In genomic region chr1:94045465-94046056, GRCh38 we compare ENCODE assay signal across 7 cellular contexts.
A peak's percentile ranks its signal among the peaks of the same experiment; 100 is the strongest.
DNase-seq lines count a peak whose midpoint lies in the region; ATAC-seq, FAIRE-seq and TF ChIP-seq lines count a peak whose summit lies in the region.

No MANE protein-coding gene starts in this region.

- peak overlapping the region; percentile 85 for H2AFZ ChIP-seq in IMR-90 (replicated peaks; ENCODE audit: low read length, poor library complexity)

- in situ Hi-C loops in IMR-90 (cut with MboI; ENCODE audit: low sequenced_read_pairs) = loop anchor here (25.0 kb wide), 1 partner anchor 417 kb away; no protein-coding TSS in a partner anchor

- peaks cover 14% of the 10 kb centered on the region for H3K27me3 Mint-ChIP-seq in T-helper 2 cell treated with Interferon-gamma antibody and Interleukin-4, amounts not matched to agents 5 μg/mL and 100 μg/mL, for 36 hours (ENCODE audit: low read depth)
- H3K27me3 Mint-ChIP-seq in chondrocyte (ENCODE audit: low read depth) = no peaks in the 10 kb centered on the region

- no peaks in the 10 kb centered on the region for H3K79me1 ChIP-seq in IMR-90 (ENCODE audit: low read depth in 1 of 2, low read length in 2 of 2)

- H3K9me3 ChIP-seq in IMR-90 (ENCODE audit: control insufficient read depth, insufficient read depth, low read length) (no peaks in the 10 kb centered on the region), kidney (ENCODE audit: control insufficient read depth in 1 of 2, low read length in 2 of 2) (no peaks in the 10 kb centered on the region)

- peak overlapping the region; percentile 55 for H3K4me3 Mint-ChIP-seq in T-helper 2 cell treated with Interferon-gamma antibody and Interleukin-4, amounts not matched to agents 5 μg/mL and 100 μg/mL, for 36 hours
- H3K4me3 Mint-ChIP-seq in chondrocyte (ENCODE audit: unreplicated experiment) = peak overlapping the region; percentile 41

- peak overlapping the region; percentile 19 for H3K27ac ChIP-seq in IMR-90 (ENCODE audit: insufficient read depth, low read length)
- peak overlapping the region; percentile 51 to 74 for H3K27ac ChIP-seq in kidney (ENCODE audit: low read depth in 2 of 2, low read length in 2 of 2)

- no peaks in the 10 kb centered on the region for H3K27me3 ChIP-seq in IMR-90 (ENCODE audit: control insufficient read depth, insufficient read depth, low read length)

- DNase-seq in GM12864 (ENCODE audit: low read depth) (no peak), IMR-90 (peak; percentile 92), chondrocyte (ENCODE audit: low spot score) (peak; percentile 97), kidney (peak; percentile 97), smooth muscle cell of the brain vasculature (ENCODE audit: low read depth, low spot score) (peak; percentile 99)
- DNase-seq in T-helper 2 cell treated with Interferon-gamma antibody and Interleukin-4, amounts not matched to agents 5 μg/mL and 100 μg/mL, for 36 hours (ENCODE audit: low spot score) = peak; percentile 8

- no peak overlapping the region for H3K56ac ChIP-seq in IMR-90 (ENCODE audit: extremely low read depth, insufficient read depth, low read length)

- peak overlapping the region; percentile 62 for H2AK5ac ChIP-seq in IMR-90 (ENCODE audit: low read depth, low read length)

- H4K5ac ChIP-seq in IMR-90 (ENCODE audit: low read depth, low read length) = peak overlapping the region; percentile 13; the same call in 1 of the 2 replicates

- H3K27ac Mint-ChIP-seq in T-helper 2 cell treated with Interferon-gamma antibody and Interleukin-4, amounts not matched to agents 5 μg/mL and 100 μg/mL, for 36 hours = no peak overlapping the region
- H3K27ac Mint-ChIP-seq in chondrocyte (ENCODE audit: unreplicated experiment) = peak overlapping the region; percentile 96

- H3K4me1 ChIP-seq in IMR-90 (ENCODE audit: control insufficient read depth, insufficient read depth, low read length) = peaks cover 13% of the 10 kb centered on the region; the same call in 1 of the 2 replicates
- peaks cover 10 to 12% of the 10 kb centered on the region in 2 donors for H3K4me1 ChIP-seq in kidney (ENCODE audit: control insufficient read depth in 1 of 2, insufficient read depth in 1 of 2, low read depth in 1 of 2, low read length in 2 of 2)

- no peaks in the 10 kb centered on the region for H3K9me3 Mint-ChIP-seq in T-helper 2 cell treated with Interferon-gamma antibody and Interleukin-4, amounts not matched to agents 5 μg/mL and 100 μg/mL, for 36 hours
- no peaks in the 10 kb centered on the region for H3K9me3 Mint-ChIP-seq in chondrocyte (ENCODE audit: low read depth)

- H3K36me3 ChIP-seq in IMR-90 (ENCODE audit: control insufficient read depth, insufficient read depth, low read length) (no peaks in the 10 kb centered on the region), kidney (ENCODE audit: control insufficient read depth in 1 of 2, insufficient read depth in 2 of 2, low read length in 2 of 2) (no peaks in the 10 kb centered on the region)

- peak overlapping the region; percentile 34; the same call in 1 of the 2 replicates for H3K14ac ChIP-seq in IMR-90 (replicated peaks; ENCODE audit: low read depth, low read length)

- peak overlapping the region; percentile 55 for H2BK20ac ChIP-seq in IMR-90 (ENCODE audit: low read depth, low read length)

- peaks cover 12% of the 10 kb centered on the region for H3K9me1 ChIP-seq in IMR-90 (ENCODE audit: insufficient read depth, low read length)

- POLR2A ChIA-PET in IMR-90 (lab: Charles Lee; ENCODE audit: unreplicated experiment) = interaction anchor here (0.7 kb wide), 1 partner anchor 202 kb away, joined by 3 read pairs; no protein-coding TSS in a partner anchor

- no peaks in the 10 kb centered on the region for H3K36me3 Mint-ChIP-seq in T-helper 2 cell treated with Interferon-gamma antibody and Interleukin-4, amounts not matched to agents 5 μg/mL and 100 μg/mL, for 36 hours (ENCODE audit: low read depth)
- H3K36me3 Mint-ChIP-seq in chondrocyte (ENCODE audit: low read depth) = no peaks in the 10 kb centered on the region

- CTCF ChIA-PET in IMR-90 (lab: Yijun Ruan, JAX) = interaction anchor here (0.6 to 3.3 kb wide), 20 partner anchors 9 to 519 kb away, joined by 3 to 64 read pairs (median 4); no protein-coding TSS in a partner anchor

- dilution Hi-C loops in IMR-90 (cut with HindIII; ENCODE audit: low sequenced_read_pairs, unreplicated experiment) = no loop called here

- no peak for FAIRE-seq in kidney (lab: Jason Lieb, UNC)

- intact Hi-C loops in IMR-90 (cut with micrococcal nuclease) (loop anchor here (1.0 to 5.0 kb wide), 2 partner anchors 192 to 291 kb away; partner anchors contain the start of gene ARHGAP29), kidney (cut with DNase I) (no loop called here)

- TF ChIP-seq RAD21 in IMR-90 (IDR thresholded peaks at IDR 0.05; ENCODE audit: low read length) = peak; percentile 49; the same call in 1 of the 2 replicates

- H4K8ac ChIP-seq in IMR-90 (ENCODE audit: low read depth in 2 of 2, low read length in 2 of 2) = peak overlapping the region; percentile 53 to 87; a peak in 3 of 4 replicates

- peaks cover 7% of the 10 kb centered on the region for H3K4me1 Mint-ChIP-seq in T-helper 2 cell treated with Interferon-gamma antibody and Interleukin-4, amounts not matched to agents 5 μg/mL and 100 μg/mL, for 36 hours (ENCODE audit: low read depth)
- H3K4me1 Mint-ChIP-seq in chondrocyte (ENCODE audit: low read depth) = peaks cover 54% of the 10 kb centered on the region

- peak overlapping the region; percentile 86 for H2AK9ac ChIP-seq in IMR-90 (replicated peaks; ENCODE audit: low read depth, low read length, poor library complexity)

- WGBS in IMR-90 (ENCODE audit: extremely low coverage in 2 of 2, insufficient read length in 1 of 2), 2 experiments = 3% methylated on average over 11 of the region's 22 CpGs; no CpG with 5 or more reads in 1 of the 2 experiments

- H3K9ac ChIP-seq in IMR-90 (ENCODE audit: low read depth, low read length) = no peak overlapping the region
- peak overlapping the region in 1 of 2 donors; percentile 63 for H3K9ac ChIP-seq in kidney (ENCODE audit: low read length in 2 of 2)

- peak overlapping the region; percentile 15; the same call in 1 of the 2 replicates for H3K18ac ChIP-seq in IMR-90 (ENCODE audit: low read depth, low read length)

- H2BK120ac ChIP-seq in IMR-90 (ENCODE audit: low read depth, low read length) = peak overlapping the region; percentile 88

- BruUV-seq in IMR-90 (replicated peaks; lab: Mats Ljungman, UMichigan) = no TSS peak

- TF ChIP-seq CTCF in GM12864 (IDR thresholded peaks at IDR 0.05; ENCODE audit: low read depth, low read length, missing control alignments) = peak; percentile 73
- peak; percentile 66 for TF ChIP-seq CTCF in IMR-90 (conservative IDR thresholded peaks at IDR 0.05; ENCODE audit: low read depth, low read length)
- peak; percentile 89 for TF ChIP-seq CTCF in chondrocyte (IDR thresholded peaks at IDR 0.05)
- TF ChIP-seq CTCF in kidney (IDR thresholded peaks at IDR 0.05; ENCODE audit: borderline replicate concordance, extremely low read depth, insufficient read depth) = peak; percentile 57

- peak overlapping the region; percentile 0 for H2BK5ac ChIP-seq in IMR-90 (ENCODE audit: low read depth, low read length, poor library complexity, severe bottlenecking)

- H3K4me2 ChIP-seq in IMR-90 (ENCODE audit: low read depth, low read length) = no peak overlapping the region

- H3K23ac ChIP-seq in IMR-90 (ENCODE audit: low read depth, low read length) = no peak overlapping the region

- H4K20me1 ChIP-seq in IMR-90 (ENCODE audit: insufficient read depth, low read length) = no peaks in the 10 kb centered on the region

- peak overlapping the region; percentile 74 for H4K91ac ChIP-seq in IMR-90 (ENCODE audit: insufficient read depth, low read depth, low read length)

- H3K4me3 ChIP-seq in GM12864 (ENCODE audit: low read depth, low read length) (no peak overlapping the region), IMR-90 (ENCODE audit: insufficient read depth, low read depth, low read length) (no peak overlapping the region), kidney (ENCODE audit: low read length in 2 of 2) (peak overlapping the region; percentile 43 to 50)

- no peak for TF ChIP-seq POLR2A in IMR-90 (IDR thresholded peaks at IDR 0.05; ENCODE audit: low read depth, low read length)

- H3K4ac ChIP-seq in IMR-90 (ENCODE audit: low read depth, low read length) = peak overlapping the region; percentile 79

- peak; percentile 90 for ATAC-seq in IMR-90 (ENCODE audit: low read depth)
- ATAC-seq in HG03521 (IDR thresholded peaks at IDR 0.05; ENCODE audit: unreplicated experiment) = no peak

- H2BK15ac ChIP-seq in IMR-90 (ENCODE audit: low read depth, low read length) = peak overlapping the region; percentile 82; the same call in 1 of the 3 replicates

TF ChIP-seq in IMR-90, 13 proteins besides CTCF, POLR2A, EP300 and RAD21:
- TF ChIP-seq RCOR1 (IDR thresholded peaks at IDR 0.05; ENCODE audit: insufficient replicate concordance, low read length) (peak; percentile 26), MXI1 (IDR thresholded peaks at IDR 0.05; ENCODE audit: borderline replicate concordance, low read depth, low read length) (no peak), SMC3 (IDR thresholded peaks at IDR 0.05; ENCODE audit: low read depth, low read length) (peak; percentile 47), MAFK (IDR thresholded peaks at IDR 0.05; ENCODE audit: low read depth, low read length) (no peak), RFX5 (IDR thresholded peaks at IDR 0.05; ENCODE audit: low read depth, low read length) (no peak), BHLHE40 (IDR thresholded peaks at IDR 0.05; ENCODE audit: low read depth, low read length) (peak; percentile 31; the same call in 1 of the 2 replicates)
- TF ChIP-seq, protein P1, sequence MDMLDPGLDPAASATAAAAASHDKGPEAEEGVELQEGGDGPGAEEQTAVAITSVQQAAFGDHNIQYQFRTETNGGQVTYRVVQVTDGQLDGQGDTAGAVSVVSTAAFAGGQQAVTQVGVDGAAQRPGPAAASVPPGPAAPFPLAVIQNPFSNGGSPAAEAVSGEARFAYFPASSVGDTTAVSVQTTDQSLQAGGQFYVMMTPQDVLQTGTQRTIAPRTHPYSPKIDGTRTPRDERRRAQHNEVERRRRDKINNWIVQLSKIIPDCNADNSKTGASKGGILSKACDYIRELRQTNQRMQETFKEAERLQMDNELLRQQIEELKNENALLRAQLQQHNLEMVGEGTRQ (IDR thresholded peaks at IDR 0.05; ENCODE audit: low read depth, low read length) = peak; percentile 89
- TF ChIP-seq, protein P2, sequence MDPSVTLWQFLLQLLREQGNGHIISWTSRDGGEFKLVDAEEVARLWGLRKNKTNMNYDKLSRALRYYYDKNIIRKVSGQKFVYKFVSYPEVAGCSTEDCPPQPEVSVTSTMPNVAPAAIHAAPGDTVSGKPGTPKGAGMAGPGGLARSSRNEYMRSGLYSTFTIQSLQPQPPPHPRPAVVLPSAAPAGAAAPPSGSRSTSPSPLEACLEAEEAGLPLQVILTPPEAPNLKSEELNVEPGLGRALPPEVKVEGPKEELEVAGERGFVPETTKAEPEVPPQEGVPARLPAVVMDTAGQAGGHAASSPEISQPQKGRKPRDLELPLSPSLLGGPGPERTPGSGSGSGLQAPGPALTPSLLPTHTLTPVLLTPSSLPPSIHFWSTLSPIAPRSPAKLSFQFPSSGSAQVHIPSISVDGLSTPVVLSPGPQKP (IDR thresholded peaks at IDR 0.05; ENCODE audit: borderline replicate concordance, low read depth, low read length) = no peak

Comparison
In these comparisons a context has a peak if more than half of its experiments do, and no peak if none do; other contexts are left out.
1. H3K4me3 ChIP-seq: peak in kidney (2 of 2); none in GM12864 (single experiment) and IMR-90 (single experiment).
2. Peak in every context shown above with its lines, with median percentiles within 50 percentile points of each other: CTCF ChIP-seq.